ENCODE assay signal across 9 cellular contexts in the genomic region with DNA sequence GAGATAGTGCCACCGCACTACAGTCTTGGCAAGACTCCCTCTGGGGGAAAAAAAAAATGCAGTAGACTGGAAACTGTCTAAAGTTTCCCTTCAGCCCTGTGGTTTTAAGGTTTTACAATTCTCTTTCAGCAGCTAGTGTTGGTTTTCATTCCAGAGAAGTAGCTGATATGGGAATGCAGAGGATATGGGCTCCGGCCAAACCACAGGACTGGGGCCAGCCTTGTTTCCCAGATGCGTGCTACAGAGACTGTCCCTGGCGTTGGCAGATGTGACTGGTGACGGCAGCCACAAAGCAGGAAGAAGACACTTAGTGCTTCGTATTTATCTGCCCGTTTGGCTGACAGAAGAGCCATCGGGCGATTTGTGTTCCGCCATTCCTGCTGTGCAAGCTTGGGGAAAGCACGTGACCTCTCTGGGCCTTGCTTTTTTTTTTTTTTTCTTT. TPM values are rescaled to one million over a fixed set of nuclear protein-coding genes. Genes with fewer than 3 reads are reported as not detected.
A peak's percentile ranks its signal among the peaks of the same experiment; 100 is the strongest.
DNase-seq lines count a peak whose midpoint lies in the region; ATAC-seq and TF ChIP-seq lines count a peak whose summit lies in the region.
"Had no signal": no experiment of that assay in that cellular context is flagged by ENCODE, and none has a peak within 500 bp of the region (broad histone marks: within the 10 kb centered on the region; RNA-seq: fewer than 3 reads in every experiment).

No MANE protein-coding gene starts in this region.

- no peak for TF ChIP-seq EP300 in ovary (IDR thresholded peaks at IDR 0.05)

- intact Hi-C loops in ovary (cut with DNase I), result loop anchor here in 1 of 4 donors (10.0 kb wide), 1 partner anchor 78 kb away; no protein-coding TSS in a partner anchor

- H3K4me3 ChIP-seq in ovary, result no peak overlapping the region

- ATAC-seq in activated naive CD8-positive, alpha-beta T cell treated with anti-CD3 and anti-CD28 coated beads, Interleukin-2, amount 50 U/mL, for 24 hours, result no peak
- ATAC-seq in stimulated activated naive CD8-positive, alpha-beta T cell treated with anti-CD3 and anti-CD28 coated beads, Interleukin-15, Interleukin-2, amounts not matched to agents 100 U/mL and 50 U/mL, for 24 hours, result no peak

- H3K27me3 Mint-ChIP-seq in activated naive CD8-positive, alpha-beta T cell treated with anti-CD3 and anti-CD28 coated beads, Interleukin-2, amount 50 U/mL, for 24 hours, result no peaks in the 10 kb centered on the region

- DNase-seq in Daoy (ENCODE audit: low read depth) (peak; percentile 88), fibroblast of gingiva (ENCODE audit: low read depth) (peak; percentile 89), ovary (peak in 3 of 5 donors; percentile 37 to 66 (median 48)), activated T-cell treated with anti-CD3 and anti-CD28 coated beads for 4 hours (no peak), HuH-7 (ENCODE audit: low spot score) (no peak)
- DNase-seq in activated naive CD8-positive, alpha-beta T cell treated with anti-CD3 and anti-CD28 coated beads, Interleukin-2, amount 50 U/mL, for 24 hours, result no peak
- no peak for DNase-seq in stimulated activated naive CD8-positive, alpha-beta T cell treated with anti-CD3 and anti-CD28 coated beads, Interleukin-15, Interleukin-2, amounts not matched to agents 100 U/mL and 50 U/mL, for 24 hours
- DNase-seq: NCI-H2081 treated with DMSO at 0.1 percent for 48 hours had no signal

- TF ChIP-seq CTCF in ovary (IDR thresholded peaks at IDR 0.05), result no peak

- no peaks in the 10 kb centered on the region for H3K27me3 ChIP-seq in ovary

- H3K4me1 Mint-ChIP-seq in activated naive CD8-positive, alpha-beta T cell treated with anti-CD3 and anti-CD28 coated beads, Interleukin-2, amount 50 U/mL, for 24 hours, result peaks cover 9% of the 10 kb centered on the region

- H3K4me1 ChIP-seq in ovary (ENCODE audit: insufficient read depth), result no peaks in the 10 kb centered on the region

- no peak for TF ChIP-seq POLR2A in ovary (IDR thresholded peaks at IDR 0.05)

- WGBS in ovary, 3 donors, result 7 to 18% (median 10%) methylated on average over 11 of the region's 11 CpGs

- no peak overlapping the region for H3K27ac ChIP-seq in ovary

- H3K9me3 ChIP-seq in ovary, result no peaks in the 10 kb centered on the region

- H3K27ac Mint-ChIP-seq in activated naive CD8-positive, alpha-beta T cell treated with anti-CD3 and anti-CD28 coated beads, Interleukin-2, amount 50 U/mL, for 24 hours, result no peak overlapping the region

- H3K36me3 Mint-ChIP-seq in activated naive CD8-positive, alpha-beta T cell treated with anti-CD3 and anti-CD28 coated beads, Interleukin-2, amount 50 U/mL, for 24 hours (ENCODE audit: low read depth), result no peaks in the 10 kb centered on the region

- H3K9me3 Mint-ChIP-seq in activated naive CD8-positive, alpha-beta T cell treated with anti-CD3 and anti-CD28 coated beads, Interleukin-2, amount 50 U/mL, for 24 hours, result no peaks in the 10 kb centered on the region

- no peak overlapping the region for H3K4me3 Mint-ChIP-seq in activated naive CD8-positive, alpha-beta T cell treated with anti-CD3 and anti-CD28 coated beads, Interleukin-2, amount 50 U/mL, for 24 hours

- no peaks in the 10 kb centered on the region for H3K36me3 ChIP-seq in ovary

TF ChIP-seq in PFSK-1, 5 proteins besides CTCF, POLR2A, EP300 and RAD21:
- TF ChIP-seq TAF1 (IDR thresholded peaks at IDR 0.05; ENCODE audit: borderline replicate concordance, insufficient read depth, low read length) (no peak), POLR2AphosphoS5 (IDR thresholded peaks at IDR 0.05; ENCODE audit: low read depth, low read length) (no peak), FOXP2 (optimal IDR thresholded peaks at IDR 0.05; ENCODE audit: borderline replicate concordance, extremely low read depth, extremely low read length, insufficient read depth) (peak; percentile 42), SIN3A (IDR thresholded peaks at IDR 0.05; ENCODE audit: borderline replicate concordance, insufficient read depth, low read length) (no peak)
- TF ChIP-seq, protein P1, sequence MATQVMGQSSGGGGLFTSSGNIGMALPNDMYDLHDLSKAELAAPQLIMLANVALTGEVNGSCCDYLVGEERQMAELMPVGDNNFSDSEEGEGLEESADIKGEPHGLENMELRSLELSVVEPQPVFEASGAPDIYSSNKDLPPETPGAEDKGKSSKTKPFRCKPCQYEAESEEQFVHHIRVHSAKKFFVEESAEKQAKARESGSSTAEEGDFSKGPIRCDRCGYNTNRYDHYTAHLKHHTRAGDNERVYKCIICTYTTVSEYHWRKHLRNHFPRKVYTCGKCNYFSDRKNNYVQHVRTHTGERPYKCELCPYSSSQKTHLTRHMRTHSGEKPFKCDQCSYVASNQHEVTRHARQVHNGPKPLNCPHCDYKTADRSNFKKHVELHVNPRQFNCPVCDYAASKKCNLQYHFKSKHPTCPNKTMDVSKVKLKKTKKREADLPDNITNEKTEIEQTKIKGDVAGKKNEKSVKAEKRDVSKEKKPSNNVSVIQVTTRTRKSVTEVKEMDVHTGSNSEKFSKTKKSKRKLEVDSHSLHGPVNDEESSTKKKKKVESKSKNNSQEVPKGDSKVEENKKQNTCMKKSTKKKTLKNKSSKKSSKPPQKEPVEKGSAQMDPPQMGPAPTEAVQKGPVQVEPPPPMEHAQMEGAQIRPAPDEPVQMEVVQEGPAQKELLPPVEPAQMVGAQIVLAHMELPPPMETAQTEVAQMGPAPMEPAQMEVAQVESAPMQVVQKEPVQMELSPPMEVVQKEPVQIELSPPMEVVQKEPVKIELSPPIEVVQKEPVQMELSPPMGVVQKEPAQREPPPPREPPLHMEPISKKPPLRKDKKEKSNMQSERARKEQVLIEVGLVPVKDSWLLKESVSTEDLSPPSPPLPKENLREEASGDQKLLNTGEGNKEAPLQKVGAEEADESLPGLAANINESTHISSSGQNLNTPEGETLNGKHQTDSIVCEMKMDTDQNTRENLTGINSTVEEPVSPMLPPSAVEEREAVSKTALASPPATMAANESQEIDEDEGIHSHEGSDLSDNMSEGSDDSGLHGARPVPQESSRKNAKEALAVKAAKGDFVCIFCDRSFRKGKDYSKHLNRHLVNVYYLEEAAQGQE (IDR thresholded peaks at IDR 0.05; ENCODE audit: insufficient read depth in 1 of 2, low read depth in 2 of 2, low read length in 2 of 2), result no peak

RNA-seq across cellular contexts. Expression of a gene that starts 43.2 kb away (rescaled TPM):
- 3.7 and 5.0 TPM in 2 replicates for total RNA-seq in Daoy (2014; rRNA removed; shearing (Covaris generic))
- polyA plus RNA-seq in PFSK-1 (2012; ENCODE audit: insufficient read length, low read depth), result 2.1 TPM
- 10 to 100 TPM in 3 of 7 donors, 1 to 10 TPM in 4; 5.5 to 13.4 (median 9.6) TPM for total RNA-seq in ovary
- polyA plus RNA-seq in ovary, result 1 to 10 TPM; 5.7 to 6.0 TPM

RNA-seq across cellular contexts. Expression of a gene that starts 43.3 kb away (rescaled TPM):
- 80.0 and 103 TPM in 2 replicates for total RNA-seq in Daoy (2014; rRNA removed; shearing (Covaris generic))
- 32.1 TPM for polyA plus RNA-seq in PFSK-1 (2012; ENCODE audit: insufficient read length, low read depth)
- 10 to 100 TPM in 6 of 7 donors, 1 to 10 TPM in 1; 9.9 to 17.1 (median 13.1) TPM for total RNA-seq in ovary
- polyA plus RNA-seq in ovary, result 10 to 100 TPM; 11.6 to 21.8 TPM

RNA-seq across cellular contexts. Expression of a gene that starts 53.6 kb away (rescaled TPM):
- 4.4 and 10.2 TPM in 2 replicates for total RNA-seq in Daoy (2014; rRNA removed; shearing (Covaris generic))
- polyA plus RNA-seq in PFSK-1 (2012; ENCODE audit: insufficient read length, low read depth), result not detected
- total RNA-seq in ovary, result 100 to 1,000 TPM in 1 of 7 donors, 10 to 100 TPM in 5, 1 to 10 TPM in 1; 9.9 to 103 (median 39.6) TPM
- 10 to 100 TPM; 38.3 to 81.9 TPM for polyA plus RNA-seq in ovary

Comparison
In these comparisons a context has a peak if more than half of its experiments do, and no peak if none do; other contexts are left out.
1. DNase-seq: peak in Daoy (single experiment), fibroblast of gingiva (single experiment) and ovary (3 of 5); none in activated naive CD8-positive, alpha-beta T cell treated with anti-CD3 and anti-CD28 coated beads, Interleukin-2, amount 50 U/mL, for 24 hours (single experiment), stimulated activated naive CD8-positive, alpha-beta T cell treated with anti-CD3 and anti-CD28 coated beads, Interleukin-15, Interleukin-2, amounts not matched to agents 100 U/mL and 50 U/mL, for 24 hours (single experiment), activated T-cell treated with anti-CD3 and anti-CD28 coated beads for 4 hours (single experiment) and HuH-7 (single experiment).